In the genomic region with DNA sequence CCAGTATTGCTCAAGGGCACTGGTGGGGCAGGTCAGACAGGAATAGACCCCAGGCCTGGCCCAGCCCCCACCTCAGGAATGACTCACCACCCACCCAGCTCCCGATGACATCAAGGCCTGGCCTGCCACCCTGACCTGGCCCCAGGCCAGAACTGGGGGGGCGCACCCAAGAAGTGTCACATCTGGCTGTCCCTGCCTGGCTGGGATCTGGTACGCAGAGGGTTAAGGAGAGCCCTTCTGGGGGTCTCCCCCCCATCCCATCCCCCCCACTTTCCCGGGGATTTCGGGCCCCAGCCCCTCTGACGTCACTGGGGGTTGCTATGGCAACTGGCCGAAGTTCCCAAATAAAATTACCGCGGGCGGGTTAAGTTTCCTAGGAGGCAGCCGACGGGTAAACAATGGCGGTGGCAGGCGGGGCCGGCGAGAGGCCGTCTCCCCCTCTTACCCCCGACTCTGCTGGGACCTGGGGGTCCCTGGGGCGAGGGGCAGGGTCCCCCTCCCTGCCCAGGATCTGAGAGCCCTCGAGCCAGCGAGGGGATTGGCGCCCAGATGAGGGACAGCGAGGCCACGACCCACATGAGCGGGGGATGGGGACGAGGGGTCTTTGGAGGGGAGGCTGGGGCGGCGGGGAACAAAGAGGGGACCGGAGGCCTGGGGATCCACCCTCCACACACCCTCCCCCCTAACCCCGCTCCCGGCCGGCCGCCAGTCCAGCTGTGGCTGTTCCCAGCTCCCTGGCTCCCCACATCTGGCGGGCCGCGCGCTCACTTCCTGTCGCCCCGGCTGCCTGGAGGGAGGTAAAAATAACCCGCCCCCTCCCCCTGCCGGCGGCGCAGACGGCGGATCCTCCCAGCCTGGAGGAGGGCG, we compare ENCODE assay signal across 8 cellular contexts. TPM values are rescaled to one million over a fixed set of nuclear protein-coding genes. Genes with fewer than 3 reads are reported as not detected.
DNase-seq lines count a peak whose midpoint lies in the region; ATAC-seq and TF ChIP-seq lines count a peak whose summit lies in the region.

No MANE protein-coding gene starts in this region.

- POLR2A ChIA-PET in BJ (lab: Charles Lee) = interaction anchor here (0.5 to 1.1 kb wide), 6 partner anchors 13 to 123 kb away, joined by 3 to 9 read pairs (median 4); no protein-coding TSS in a partner anchor

- peaks cover 44% of the 10 kb centered on the region for H3K4me1 ChIP-seq in mucosa of descending colon (ENCODE audit: low read depth)

- ATAC-seq in GM19324 (IDR thresholded peaks at IDR 0.05; ENCODE audit: low FRiP score, unreplicated experiment) (peak; percentile 21), mucosa of descending colon (peak; percentile 56)

- no peaks in the 10 kb centered on the region for H3K9me3 ChIP-seq in mucosa of descending colon

- intact Hi-C loops in mucosa of descending colon (cut with DNase I, micrococcal nuclease) = no loop called here

- CTCF ChIA-PET in BJ (lab: Yijun Ruan, JAX) = interaction anchor here (0.6 to 1.6 kb wide), 6 partner anchors 12 to 301 kb away, joined by 3 to 8 read pairs (median 4); no protein-coding TSS in a partner anchor

- H3K36me3 ChIP-seq in BJ (ENCODE audit: control insufficient read depth, insufficient read depth, low read length) = no peaks in the 10 kb centered on the region
- H3K36me3 ChIP-seq in mucosa of descending colon (ENCODE audit: low read depth) = no peaks in the 10 kb centered on the region

- H3K4me3 ChIP-seq in BJ (ENCODE audit: low read depth, low read length) = peak overlapping the region; percentile 63
- peak overlapping the region; percentile 14 for H3K4me3 ChIP-seq in mucosa of descending colon

- no peaks in the 10 kb centered on the region for H3K27me3 ChIP-seq in BJ (ENCODE audit: control insufficient read depth, insufficient read depth, low read length)

- DNase-seq in BJ (ENCODE audit: low read depth) = no peak
- DNase-seq in HK-2 (ENCODE audit: unreplicated experiment) = peak; percentile 93
- DNase-seq in NOMO-1 treated with dmso at 0.1 percent for 144 hours (lab: John Stamatoyannopoulos, UW; ENCODE audit: unreplicated experiment) = peak; percentile 70
- peak; percentile 95 for DNase-seq in activated CD8-positive, alpha-beta memory T cell treated with anti-CD3 and anti-CD28 coated beads, Interleukin-2, amount 50 U/mL, for 48 hours
- DNase-seq in epidermal melanocyte (ENCODE audit: insufficient read length, low spot score) = peak; percentile 92
- DNase-seq in mucosa of descending colon = peak; percentile 91 to 95 (median 94)
- peak; percentile 83 to 86 for DNase-seq in stimulated activated CD8-positive, alpha-beta memory T cell treated with anti-CD3 and anti-CD28 coated beads, Interleukin-2, amount 100 ng/mL, for 48 hours (ENCODE audit: low read depth in 2 of 2)

- TF ChIP-seq CTCF in BJ (IDR thresholded peaks at IDR 0.05; ENCODE audit: insufficient read depth, low read depth, low read length) = peak; percentile 24; the same call in 1 of the 2 replicates
- peak; percentile 29 for TF ChIP-seq CTCF in mucosa of descending colon (IDR thresholded peaks at IDR 0.05)

RNA-seq across cellular contexts. Expression of a gene that starts 29.7 kb away (rescaled TPM):
- polyA plus RNA-seq in BJ (2011; rRNA removed) = 0.20 and 0.55 TPM in 2 replicates
- 0.52 TPM in 1 of 2 replicates, not detected in the other for polyA minus RNA-seq in BJ (2011; rRNA and poly(A)+ RNA removed)
- total RNA-seq in mucosa of descending colon = 1 to 10 TPM in 1 of 3 donors, not detected in 2; 1.5 TPM

RNA-seq across cellular contexts. Expression of a gene that starts 52.0 kb away (rescaled TPM):
- polyA plus RNA-seq in BJ (2011; rRNA removed) = 4.0 and 5.7 TPM in 2 replicates
- 7.2 and 8.6 TPM in 2 replicates for polyA minus RNA-seq in BJ (2011; rRNA and poly(A)+ RNA removed)
- 1 to 10 TPM; 4.1 to 4.6 (median 4.1) TPM for total RNA-seq in mucosa of descending colon

RNA-seq across cellular contexts. Expression of a gene that starts 58.7 kb away (rescaled TPM):
- polyA plus RNA-seq in BJ (2011; rRNA removed) = 0.38 and 0.94 TPM in 2 replicates
- polyA minus RNA-seq in BJ (2011; rRNA and poly(A)+ RNA removed) = 1.5 TPM in 1 of 2 replicates, not detected in the other
- total RNA-seq in mucosa of descending colon = 10 to 100 TPM in 2 of 3 donors, 1 to 10 TPM in 1; 5.5 to 12.9 (median 10.8) TPM

RNA-seq across cellular contexts. Expression of a gene that starts 58.7 kb away (rescaled TPM):
- 8.0 and 13.1 TPM in 2 replicates for polyA plus RNA-seq in BJ (2011; rRNA removed)
- 12.6 and 14.4 TPM in 2 replicates for polyA minus RNA-seq in BJ (2011; rRNA and poly(A)+ RNA removed)
- total RNA-seq in mucosa of descending colon = 100 to 1,000 TPM in 2 of 3 donors, 10 to 100 TPM in 1; 68.4 to 118 (median 101) TPM
